ENCODE assay signal across 8 cellular contexts in genomic region chr2:201642086-201642578, GRCh38. TPM values are rescaled to one million over a fixed set of nuclear protein-coding genes. Genes with fewer than 3 reads are reported as not detected.
DNase-seq lines count a peak whose midpoint lies in the region; ATAC-seq and TF ChIP-seq lines count a peak whose summit lies in the region.

No MANE protein-coding gene starts in this region.

- intact Hi-C loops in esophagus muscularis mucosa (cut with DNase I): no loop called here

- ATAC-seq in GM19438 (IDR thresholded peaks at IDR 0.05; ENCODE audit: low read depth, unreplicated experiment): peak; percentile 39
- peak; percentile 29 for ATAC-seq in HG03460 (IDR thresholded peaks at IDR 0.05; ENCODE audit: unreplicated experiment)

- H3K27me3 ChIP-seq in esophagus muscularis mucosa (no peaks in the 10 kb centered on the region), neutrophil (peaks cover 20% of the 10 kb centered on the region)

- no peak for TF ChIP-seq EP300 in esophagus muscularis mucosa (IDR thresholded peaks at IDR 0.05)

- H3K4me1 ChIP-seq in esophagus muscularis mucosa (peaks cover 10 to 24% (median 20%) of the 10 kb centered on the region in 4 donors), neutrophil (ENCODE audit: control insufficient read depth in 1 of 2, insufficient read depth in 1 of 2, low read depth in 1 of 2, low read length in 1 of 2) (peaks cover 12 to 16% of the 10 kb centered on the region in 2 experiments)

- no peaks in the 10 kb centered on the region for H3K9me3 ChIP-seq in esophagus muscularis mucosa
- no peaks in the 10 kb centered on the region for H3K9me3 ChIP-seq in neutrophil

- H3K4me3 ChIP-seq in esophagus muscularis mucosa: peak overlapping the region; percentile 73 to 92 (median 90)
- peak overlapping the region; percentile 72 to 80 for H3K4me3 ChIP-seq in neutrophil (ENCODE audit: low read depth in 1 of 2, low read length in 1 of 2)

- TF ChIP-seq CTCF in C4-2B (conservative IDR thresholded peaks at IDR 0.05) (no peak), esophagus muscularis mucosa (IDR thresholded peaks at IDR 0.05) (no peak), neutrophil (IDR thresholded peaks at IDR 0.05) (no peak)

- under 1% methylated on average over 16 of the region's 16 CpGs for WGBS in esophagus muscularis mucosa

- DNase-seq in SIG-M5 treated with dmso at 0.1 percent for 504 hours (lab: John Stamatoyannopoulos, UW; ENCODE audit: unreplicated experiment) (peak; percentile 73), esophagus muscularis mucosa (ENCODE audit: extremely low spot score) (no peak), activated gamma-delta T cell treated with Interleukin-2 at 50 U/mL for 16 hours (no peak)
- DNase-seq in stimulated activated CD4-positive, alpha-beta T cell treated with anti-CD3 and anti-CD28 coated beads, Interleukin-12 subunit alpha, Interleukin-12 subunit beta, amount 100 ng/mL, for 4 hours: no peak

- H3K27ac ChIP-seq in C4-2B (peak overlapping the region; percentile 77), esophagus muscularis mucosa (replicated peaks in 1 of 4) (peak overlapping the region; percentile 92 to 96 (median 94)), neutrophil (no peak overlapping the region)

- H3K36me3 ChIP-seq in esophagus muscularis mucosa (peaks cover 2 to 16% (median 7%) of the 10 kb centered on the region in 4 donors), neutrophil (no peaks in the 10 kb centered on the region)

- no peak for TF ChIP-seq POLR2A in esophagus muscularis mucosa (IDR thresholded peaks at IDR 0.05; ENCODE audit: low read depth)

RNA-seq across cellular contexts. Expression of gene TMEM237, which starts 1.2 kb away (rescaled TPM):
- total RNA-seq in esophagus muscularis mucosa: 10 to 100 TPM; 14.5 to 17.7 (median 16.4) TPM

RNA-seq across cellular contexts. Expression of gene MPP4, which starts 56.3 kb away (rescaled TPM):
- under 1 TPM in 1 of 4 donors, not detected in 3; 0.23 TPM for total RNA-seq in esophagus muscularis mucosa
